ENCODE assay signal across 9 cellular contexts in genomic region chr4:37603070-37603468, GRCh38.
DNase-seq lines count a peak whose midpoint lies in the region; ATAC-seq, FAIRE-seq and TF ChIP-seq lines count a peak whose summit lies in the region.
"Had no signal": no experiment of that assay in that cellular context is flagged by ENCODE, and none has a peak within 500 bp of the region (broad histone marks: within the 10 kb centered on the region; RNA-seq: fewer than 3 reads in every experiment).

No MANE protein-coding gene starts in this region.

- no peak for TF ChIP-seq EP300 in tibial nerve (IDR thresholded peaks at IDR 0.05)

- H3K27me3 ChIP-seq in SJSA1 (replicated peaks) (no peaks in the 10 kb centered on the region), pancreas (no peaks in the 10 kb centered on the region), tibial nerve (no peaks in the 10 kb centered on the region)

- no peaks in the 10 kb centered on the region for H3K36me3 ChIP-seq in SJSA1
- no peaks in the 10 kb centered on the region for H3K36me3 ChIP-seq in pancreas
- no peaks in the 10 kb centered on the region for H3K36me3 ChIP-seq in tibial nerve

- DNase-seq in CD1c-positive myeloid dendritic cell (ENCODE audit: extremely low spot score) = peak; percentile 84
- DNase-seq in HuH-7 (ENCODE audit: low spot score) = peak; percentile 80
- DNase-seq in SJSA1 (ENCODE audit: low read depth in 1 of 2, low spot score in 2 of 2) = peak; percentile 51 to 62
- peak; percentile 57 for DNase-seq in activated gamma-delta T cell treated with anti-CD3 and anti-CD28 coated beads, Interleukin-2, amount 50 U/mL, for 16 hours (ENCODE audit: low read depth)
- peak; percentile 57 to 79 for DNase-seq in frontal cortex (ENCODE audit: low spot score in 2 of 2)
- DNase-seq in pancreas = peak; percentile 67 to 96 (median 86)
- peak; percentile 82 to 93 for DNase-seq in tibial nerve (ENCODE audit: low spot score in 2 of 2)

- ATAC-seq in GM19395 (IDR thresholded peaks at IDR 0.05; ENCODE audit: unreplicated experiment) = peak; percentile 79
- peak; percentile 90 to 98 (median 95) for ATAC-seq in pancreas

- H3K4me3 ChIP-seq in SJSA1 (no peak overlapping the region), pancreas (no peak overlapping the region), tibial nerve (no peak overlapping the region)
- H3K4me3 ChIP-seq: SK-N-MC had no signal

- TF ChIP-seq CTCF in pancreas (IDR thresholded peaks at IDR 0.05) = peak; percentile 90 to 96 (median 94)
- peak; percentile 94 to 99 (median 96) for TF ChIP-seq CTCF in tibial nerve (IDR thresholded peaks at IDR 0.05)

- no peak overlapping the region for H3K27ac ChIP-seq in SJSA1
- H3K27ac ChIP-seq in pancreas = no peak overlapping the region
- no peak overlapping the region for H3K27ac ChIP-seq in tibial nerve
- H3K27ac ChIP-seq: SK-N-MC had no signal

- H3K4me1 ChIP-seq in SJSA1 (replicated peaks) = no peaks in the 10 kb centered on the region
- no peaks in the 10 kb centered on the region for H3K4me1 ChIP-seq in pancreas
- H3K4me1 ChIP-seq in tibial nerve = peaks cover 0 to 17% (median 2%) of the 10 kb centered on the region in 4 donors

- WGBS in pancreas, 2 donors = 6% methylated on average over 10 of the region's 10 CpGs
- WGBS in tibial nerve, 2 donors = 7 to 9% methylated on average over 9 to 10 of the region's 10 CpGs

- no peak for TF ChIP-seq POLR2A in tibial nerve (IDR thresholded peaks at IDR 0.05)

- intact Hi-C loops in pancreas (cut with DNase I) = loop anchor here (5.0 to 10.0 kb wide), 3 partner anchors 192 to 422 kb away; no protein-coding TSS in a partner anchor

- FAIRE-seq in frontal cortex (lab: Jason Lieb, UNC) = no peak
- no peak for FAIRE-seq in pancreas (lab: Jason Lieb, UNC)

- H3K9me3 ChIP-seq in SJSA1 (replicated peaks) (no peaks in the 10 kb centered on the region), pancreas (no peaks in the 10 kb centered on the region), tibial nerve (no peaks in the 10 kb centered on the region)
